In genomic region chr14:100325231-100325632, GRCh38 we compare ENCODE assay signal across 1 cellular context.
TF ChIP-seq lines count a peak whose summit lies in the region.

No MANE protein-coding gene starts in this region.

TF ChIP-seq in K562, 482 proteins besides CTCF, POLR2A, EP300 and RAD21:
- TF ChIP-seq EGR1 (conservative IDR thresholded peaks at IDR 0.05) (0 out of 2 replicates have a peak, but pooled peaks have one; percentile 30), ZC3H8 (IDR thresholded peaks at IDR 0.05) (no peak)
TF ChIP-seq in K562: peak in this region for 1.
